Comparison of ENCODE assay signal across 8 cellular contexts in the genomic region with DNA sequence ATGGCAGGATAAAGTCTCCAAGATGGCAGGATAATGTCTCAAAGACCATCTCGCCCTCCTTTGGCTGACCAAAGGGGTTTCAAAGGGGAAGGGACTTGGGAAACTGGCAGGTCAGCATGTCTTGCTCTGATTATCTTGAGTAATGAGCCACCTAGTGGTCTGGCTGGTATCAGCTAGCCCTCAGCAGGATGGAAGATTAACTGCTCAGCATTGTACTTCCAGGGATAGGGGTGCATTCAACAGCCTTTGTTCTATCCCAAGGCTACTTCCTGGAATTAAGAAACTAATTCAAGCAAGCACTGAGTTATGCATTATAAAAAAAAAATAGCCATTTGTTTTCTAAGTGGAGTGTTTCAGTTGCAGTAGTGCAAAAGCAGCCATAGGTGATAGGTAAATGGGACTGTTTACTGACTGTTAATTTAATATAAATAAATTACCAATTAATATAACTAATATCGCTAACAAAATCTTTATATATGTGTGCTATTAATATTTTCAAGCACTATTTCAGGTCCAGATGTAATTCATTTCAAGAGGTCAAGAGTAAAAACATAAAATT.
A peak's percentile ranks its signal among the peaks of the same experiment; 100 is the strongest.
DNase-seq lines count a peak whose midpoint lies in the region; ATAC-seq, FAIRE-seq and TF ChIP-seq lines count a peak whose summit lies in the region.

No MANE protein-coding gene starts in this region.

- no peaks in the 10 kb centered on the region for H4K20me1 ChIP-seq in keratinocyte (ENCODE audit: control insufficient read depth, extremely low read depth, insufficient read depth, low read length)

- H3K27ac ChIP-seq in WERI-Rb-1: no peak overlapping the region
- H3K27ac ChIP-seq in keratinocyte (ENCODE audit: control insufficient read depth, insufficient read depth, low read length): no peak overlapping the region

- H3K9me1 ChIP-seq in keratinocyte (ENCODE audit: control insufficient read depth, extremely low read depth, insufficient read depth, low read length): no peaks in the 10 kb centered on the region

- TF ChIP-seq CTCF in WERI-Rb-1 (IDR thresholded peaks at IDR 0.05; ENCODE audit: low read depth, low read length): peak; percentile 85
- TF ChIP-seq CTCF in keratinocyte (optimal IDR thresholded peaks at IDR 0.05 in 1 of 3, IDR thresholded peaks at IDR 0.05 in 1 of 3, conservative IDR thresholded peaks at IDR 0.05 in 1 of 3; ENCODE audit: extremely low read depth in 1 of 3, insufficient read depth in 2 of 3, low read length in 3 of 3): peak; percentile 23 to 63 (median 57)

- H3K4me2 ChIP-seq in keratinocyte (ENCODE audit: control insufficient read depth, extremely low read depth, insufficient read depth, low read depth, low read length): no peak overlapping the region

- H3K27me3 ChIP-seq in WERI-Rb-1 (ENCODE audit: insufficient read depth, low read depth, severe bottlenecking) (no peaks in the 10 kb centered on the region), keratinocyte (ENCODE audit: control insufficient read depth, extremely low read depth, insufficient read depth, low read length) (no peaks in the 10 kb centered on the region)

- FAIRE-seq in keratinocyte (lab: Jason Lieb, UNC): no peak

- peak; percentile 19 for DNase-seq in AG08396 (ENCODE audit: low spot score)
- peak; percentile 29 to 37 for DNase-seq in NCI-H1930 (lab: John Stamatoyannopoulos, UW)
- peak; percentile 75 for DNase-seq in WERI-Rb-1
- DNase-seq in keratinocyte (ENCODE audit: low read depth, low spot score): no peak
- DNase-seq in cerebellar nuclear complex (lab: John Stamatoyannopoulos, UW): no peak

- H3K4me3 ChIP-seq in WERI-Rb-1 (ENCODE audit: low read depth, low read length) (no peak overlapping the region), keratinocyte (ENCODE audit: control insufficient read depth in 2 of 3, extremely low read depth in 1 of 3, insufficient read depth in 2 of 3, low read depth in 1 of 3, low read length in 3 of 3) (no peak overlapping the region)

- H3K9me3 ChIP-seq in WERI-Rb-1 (ENCODE audit: severe bottlenecking): no peaks in the 10 kb centered on the region
- no peaks in the 10 kb centered on the region for H3K9me3 ChIP-seq in keratinocyte (ENCODE audit: control insufficient read depth, low read depth, low read length)

- no peaks in the 10 kb centered on the region for H3K79me2 ChIP-seq in keratinocyte (ENCODE audit: control insufficient read depth, insufficient read depth, low read length)

- no peaks in the 10 kb centered on the region for H3K36me3 ChIP-seq in WERI-Rb-1
- H3K36me3 ChIP-seq in keratinocyte (ENCODE audit: control insufficient read depth in 2 of 2, extremely low read depth in 1 of 2, insufficient read depth in 2 of 2, low read length in 2 of 2): no peaks in the 10 kb centered on the region

- H3K9ac ChIP-seq in keratinocyte (ENCODE audit: control insufficient read depth, extremely low read depth, insufficient read depth, low read length): no peak overlapping the region

- ATAC-seq in GM21786 (IDR thresholded peaks at IDR 0.05; ENCODE audit: unreplicated experiment) (peak; percentile 61), GM18909 (IDR thresholded peaks at IDR 0.05; ENCODE audit: poor library complexity, unreplicated experiment) (no peak), GM21390 (IDR thresholded peaks at IDR 0.05; ENCODE audit: unreplicated experiment) (no peak)

- dilution Hi-C loops in keratinocyte (cut with MboI; ENCODE audit: extremely low pct_ligation_motif_present, low sequenced_read_pairs): no loop called here

- no peaks in the 10 kb centered on the region for H3K4me1 ChIP-seq in keratinocyte (ENCODE audit: control insufficient read depth, extremely low read depth, insufficient read depth, low read length)

- no peak overlapping the region for H2AFZ ChIP-seq in keratinocyte (ENCODE audit: control insufficient read depth, low read length)

Comparison
In these comparisons a context has a peak if more than half of its experiments do, and no peak if none do; other contexts are left out.
1. DNase-seq: peak in AG08396 (single experiment), NCI-H1930 (2 of 2) and WERI-Rb-1 (single experiment); none in keratinocyte (single experiment) and cerebellar nuclear complex (0 of 2).